Comparison of ENCODE assay signal across 8 cellular contexts in the genomic region with DNA sequence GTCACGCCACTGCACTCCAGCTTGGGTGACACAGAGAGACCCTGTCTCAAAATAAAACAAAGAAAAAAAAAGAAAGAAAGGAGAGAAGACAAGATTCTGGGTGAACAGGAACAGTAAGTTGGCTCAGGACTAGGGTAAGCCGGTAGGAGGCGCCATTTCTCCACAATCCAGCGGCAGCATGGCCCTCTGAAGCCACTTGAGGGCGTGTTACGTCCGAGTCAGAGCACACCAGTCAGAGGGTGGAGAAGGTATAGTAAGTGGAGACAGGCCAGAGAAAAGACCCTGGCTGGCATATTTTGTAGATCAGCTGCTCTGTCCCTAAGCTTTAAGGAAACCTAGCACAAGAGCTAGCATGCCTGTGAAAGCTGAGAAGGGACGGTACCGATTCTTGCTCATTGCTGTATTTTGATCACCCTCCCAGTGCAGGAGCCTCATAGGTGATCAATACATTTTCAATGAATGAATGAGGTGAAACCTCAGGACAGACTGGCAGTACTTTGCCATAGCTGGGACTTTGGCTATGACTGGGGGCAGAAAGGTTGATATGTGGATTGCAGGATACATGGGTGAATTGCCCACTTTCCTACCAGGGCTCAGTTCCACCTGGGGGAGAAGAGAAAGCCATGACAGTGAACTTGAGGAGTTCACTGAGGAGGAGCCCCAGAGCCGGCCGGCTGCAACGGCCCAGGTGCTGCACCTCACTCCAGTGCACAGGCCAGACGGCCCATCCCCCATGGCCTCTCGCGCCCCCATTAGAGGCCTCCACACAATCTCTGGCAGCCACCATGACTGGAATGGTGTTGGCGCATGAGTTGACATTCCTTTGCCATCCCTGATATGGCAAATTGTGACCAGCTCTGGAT. TPM values are rescaled to one million over a fixed set of nuclear protein-coding genes. Genes with fewer than 3 reads are reported as not detected.
DNase-seq lines count a peak whose midpoint lies in the region; ATAC-seq and TF ChIP-seq lines count a peak whose summit lies in the region.

No MANE protein-coding gene starts in this region.

- peaks cover 4 to 56% (median 6%) of the 10 kb centered on the region in 3 donors for H3K36me3 Mint-ChIP-seq in CD8-positive, alpha-beta memory T cell
- no peaks in the 10 kb centered on the region for H3K36me3 Mint-ChIP-seq in osteocyte (ENCODE audit: unreplicated experiment)

- peaks cover 6% of the 10 kb centered on the region for H3K4me1 ChIP-seq in CD8-positive, alpha-beta memory T cell (ENCODE audit: insufficient read depth, low read length)
- H3K4me1 ChIP-seq in tibial artery, result peaks cover 0 to 6% (median under 1%) of the 10 kb centered on the region in 4 donors

- no peaks in the 10 kb centered on the region for H3K9me3 ChIP-seq in CD8-positive, alpha-beta memory T cell (ENCODE audit: low read length)
- no peaks in the 10 kb centered on the region for H3K9me3 ChIP-seq in tibial artery

- H3K27ac ChIP-seq in CD8-positive, alpha-beta memory T cell (ENCODE audit: low read depth, low read length), result no peak overlapping the region
- H3K27ac ChIP-seq in RWPE1 (peak overlapping the region; percentile 62), tibial artery (no peak overlapping the region)

- no peaks in the 10 kb centered on the region for H3K9me3 Mint-ChIP-seq in CD8-positive, alpha-beta memory T cell
- no peaks in the 10 kb centered on the region for H3K9me3 Mint-ChIP-seq in osteocyte (ENCODE audit: unreplicated experiment)

- peak; percentile 59 for ATAC-seq in GM21423 (IDR thresholded peaks at IDR 0.05; ENCODE audit: unreplicated experiment)

- no peaks in the 10 kb centered on the region for H3K27me3 ChIP-seq in CD8-positive, alpha-beta memory T cell (ENCODE audit: insufficient read depth, low read length, poor library complexity, severe bottlenecking)
- H3K27me3 ChIP-seq in tibial artery, result peaks cover 0 to 4% of the 10 kb centered on the region in 2 donors

- H3K27me3 Mint-ChIP-seq in CD8-positive, alpha-beta memory T cell, result no peaks in the 10 kb centered on the region
- peaks cover 5% of the 10 kb centered on the region for H3K27me3 Mint-ChIP-seq in osteocyte (ENCODE audit: unreplicated experiment)

- POLR2A ChIA-PET in CD8-positive, alpha-beta memory T cell (lab: Charles Lee), result no interaction called here
- POLR2A ChIA-PET in RWPE1 (lab: Yijun Ruan, JAX; ENCODE audit: low non-redundant PET), result no interaction called here

- intact Hi-C loops in tibial artery (cut with DNase I; ENCODE audit: low total_unique reads), result no loop called here

- H3K36me3 ChIP-seq in CD8-positive, alpha-beta memory T cell (ENCODE audit: insufficient read depth, low read length), result no peaks in the 10 kb centered on the region
- no peaks in the 10 kb centered on the region for H3K36me3 ChIP-seq in tibial artery

- peak; percentile 97 for TF ChIP-seq CTCF in RWPE1 (conservative IDR thresholded peaks at IDR 0.05; ENCODE audit: low read depth)
- peak; percentile 100 for TF ChIP-seq CTCF in foreskin fibroblast (IDR thresholded peaks at IDR 0.05; ENCODE audit: low read depth, low read length)
- TF ChIP-seq CTCF in osteocyte (IDR thresholded peaks at IDR 0.05), result peak; percentile 100
- TF ChIP-seq CTCF in tibial artery (IDR thresholded peaks at IDR 0.05), result peak; percentile 77 to 78

- CTCF ChIA-PET in CD8-positive, alpha-beta memory T cell (lab: Charles Lee), result interaction anchor here (0.6 to 4.2 kb wide), 33 partner anchors 9 to 330 kb away, joined by 3 to 46 read pairs (median 5); a partner anchor contains a TSS
- CTCF ChIA-PET in RWPE1 (lab: Yijun Ruan, JAX), result interaction anchor here (0.6 to 2.6 kb wide), 11 partner anchors 9 to 293 kb away, joined by 3 to 14 read pairs (median 4); a partner anchor contains a TSS

- peaks cover 3 to 12% (median 11%) of the 10 kb centered on the region in 3 donors for H3K4me1 Mint-ChIP-seq in CD8-positive, alpha-beta memory T cell
- H3K4me1 Mint-ChIP-seq in osteocyte (ENCODE audit: unreplicated experiment), result peaks cover 37% of the 10 kb centered on the region

- DNase-seq in CD8-positive, alpha-beta memory T cell, result peak; percentile 79 to 91 (median 83)
- DNase-seq in M059J (ENCODE audit: low read depth) (peak; percentile 84), RWPE1 (ENCODE audit: low spot score) (peak; percentile 81), foreskin fibroblast (peak; percentile 82 to 95), osteocyte (ENCODE audit: extremely low spot score, unreplicated experiment) (peak; percentile 93), tibial artery (peak; percentile 75 to 77)
- DNase-seq in activated T-helper 1 cell treated with anti-CD3 and anti-CD28 coated beads, Interleukin-2, amount 50 U/mL, for 16 hours (ENCODE audit: low read depth in 1 of 2, low spot score in 1 of 2), result peak; percentile 78 to 82

- no peak overlapping the region for H3K4me3 Mint-ChIP-seq in CD8-positive, alpha-beta memory T cell
- H3K4me3 Mint-ChIP-seq in osteocyte (ENCODE audit: unreplicated experiment), result no peak overlapping the region

- no peak overlapping the region for H3K4me3 ChIP-seq in CD8-positive, alpha-beta memory T cell (ENCODE audit: low read length)
- H3K4me3 ChIP-seq in foreskin fibroblast (ENCODE audit: low read depth in 1 of 2, low read length in 2 of 2) (no peak overlapping the region), tibial artery (no peak overlapping the region)

- H3K27ac Mint-ChIP-seq in CD8-positive, alpha-beta memory T cell, result peak overlapping the region in 5 of 8 donors; percentile 36 to 77 (median 58)
- H3K27ac Mint-ChIP-seq in osteocyte (ENCODE audit: unreplicated experiment), result no peak overlapping the region

RNA-seq across cellular contexts. Expression of a gene that starts 23.5 kb away (rescaled TPM):
- total RNA-seq in CD8-positive, alpha-beta memory T cell, result 10 to 100 TPM; 46.7 to 47.9 TPM
- polyA plus RNA-seq in CD8-positive, alpha-beta memory T cell, result 8.5 TPM
- total RNA-seq in M059J (2014; rRNA removed; shearing (Covaris generic)), result 0.17 and 0.30 TPM in 2 replicates
- total RNA-seq in osteocyte, result 0.64 and 1.0 TPM in 2 replicates

RNA-seq across cellular contexts. Expression of a gene that starts 32.8 kb away (rescaled TPM):
- 10 to 100 TPM; 18.8 to 21.9 TPM for total RNA-seq in CD8-positive, alpha-beta memory T cell
- 24.9 TPM for polyA plus RNA-seq in CD8-positive, alpha-beta memory T cell
- 18.1 and 29.9 TPM in 2 replicates for total RNA-seq in M059J (2014; rRNA removed; shearing (Covaris generic))
- total RNA-seq in osteocyte, result 15.2 and 15.5 TPM in 2 replicates

RNA-seq across cellular contexts. Expression of a gene that starts 38.8 kb away (rescaled TPM):
- total RNA-seq in CD8-positive, alpha-beta memory T cell, result under 1 TPM; 0.31 to 0.39 TPM
- not detected for polyA plus RNA-seq in CD8-positive, alpha-beta memory T cell
- total RNA-seq in M059J (2014; rRNA removed; shearing (Covaris generic)), result 0.07 TPM in 1 of 2 replicates, not detected in the other
- total RNA-seq in osteocyte, result 0.38 and 0.55 TPM in 2 replicates

Comparison
In these comparisons a context has a peak if more than half of its experiments do, and no peak if none do; other contexts are left out.
1. RNA of a gene that starts 23.5 kb away (total RNA-seq): 46.7 to 47.9 TPM in CD8-positive, alpha-beta memory T cell; 0.64 to 1.0 TPM in osteocyte and 0.17 to 0.30 TPM in M059J; every median in the first group is over 10 times any median in the second.
2. Peak in every context shown above with its lines, with median percentiles within 50 percentile points of each other: DNase-seq and CTCF ChIP-seq.